Comparison of ENCODE assay signal across 1 cellular context in genomic region chr10:131617113-131617877, GRCh38.
TF ChIP-seq lines count a peak whose summit lies in the region.

No MANE protein-coding gene starts in this region.

TF ChIP-seq in SK-N-SH treated with all-trans-retinoic acid at 6 μM for 48 hours, 23 proteins besides CTCF, POLR2A, EP300 and RAD21 (continued from another document):
- TF ChIP-seq TOX (CRISPR knock-in tag; IDR thresholded peaks at IDR 0.05; ENCODE audit: borderline replicate concordance) (no peak), ESRRG (CRISPR knock-in tag; IDR thresholded peaks at IDR 0.05) (no peak)
